Comparison of ENCODE assay signal across 24 cellular contexts in genomic region chr16:84459517-84459894, GRCh38.
"Had no signal": no experiment of that assay in that cellular context is flagged by ENCODE, and none has a peak within 500 bp of the region (broad histone marks: within the 10 kb centered on the region; RNA-seq: fewer than 3 reads in every experiment).

No MANE protein-coding gene starts in this region.

- H3K9ac ChIP-seq: parathyroid adenoma had no signal

- H3K27me3 Mint-ChIP-seq: naive thymus-derived CD8-positive, alpha-beta T cell; stimulated activated naive B cell treated with anti-CD40 and anti-IgM and Interleukin-4, amounts not matched to agents 10 μg/mL and 1 μg/mL and 100 μg/mL, for 72 hours had no signal

- H3K27me3 ChIP-seq: hepatocyte, stomach, tibial artery, uterus had no signal

- H3K4me3 ChIP-seq: hepatocyte, lower lobe of right lung, psoas muscle, skin epidermis, stomach, thoracic aorta, tibial artery, uterus had no signal

- H3K4me1 ChIP-seq: lower lobe of right lung, parathyroid adenoma, psoas muscle, tibial artery, uterus had no signal

- H2AFZ ChIP-seq: hepatocyte, parathyroid adenoma had no signal

- H3K4me1 Mint-ChIP-seq: stimulated activated naive B cell treated with anti-CD40 and anti-IgM and Interleukin-4, amounts not matched to agents 10 μg/mL and 1 μg/mL and 100 μg/mL, for 72 hours had no signal

- H3K27ac Mint-ChIP-seq: naive thymus-derived CD8-positive, alpha-beta T cell; nephron; stimulated activated naive B cell treated with anti-CD40 and anti-IgM and Interleukin-4, amounts not matched to agents 10 μg/mL and 1 μg/mL and 100 μg/mL, for 72 hours had no signal

- H3K79me2 ChIP-seq: hepatocyte, parathyroid adenoma had no signal

- ATAC-seq: left lobe of liver; naive thymus-derived CD8-positive, alpha-beta T cell; psoas muscle; stimulated activated naive B cell treated with anti-CD40 and anti-IgM and Interleukin-4, amounts not matched to agents 10 μg/mL and 1 μg/mL and 100 μg/mL, for 72 hours; stimulated activated naive CD8-positive, alpha-beta T cell treated with anti-CD3 and anti-CD28 coated beads, Interleukin-15, Interleukin-2, amounts not matched to agents 100 U/mL and 50 U/mL, for 24 hours had no signal

- H3K27ac ChIP-seq: hepatocyte, lower lobe of right lung, parathyroid adenoma, psoas muscle, skin epidermis, stomach, thoracic aorta, tibial artery, uterus had no signal

- H3K9me3 Mint-ChIP-seq: neural crest cell; stimulated activated naive B cell treated with anti-CD40 and anti-IgM and Interleukin-4, amounts not matched to agents 10 μg/mL and 1 μg/mL and 100 μg/mL, for 72 hours had no signal

- H3K4me3 Mint-ChIP-seq: naive thymus-derived CD8-positive, alpha-beta T cell; nephron; neural crest cell; stimulated activated naive B cell treated with anti-CD40 and anti-IgM and Interleukin-4, amounts not matched to agents 10 μg/mL and 1 μg/mL and 100 μg/mL, for 72 hours had no signal

- DNase-seq: kidney glomerular epithelial cell; left cardiac atrium; mammary epithelial cell; mesenchymal stem cell; nucleus accumbens; psoas muscle; stimulated activated CD4-positive, alpha-beta T cell treated with anti-CD3 and anti-CD28 coated beads, Interleukin-12 subunit alpha, Interleukin-12 subunit beta, amount 100 ng/mL, for 4 hours; stimulated activated CD4-positive, alpha-beta T cell treated with anti-CD3 and anti-CD28 coated beads, Interleukin-15, amount 100 ng/mL, for 24 hours; stimulated activated CD4-positive, alpha-beta T cell treated with anti-CD3 and anti-CD28 coated beads, Interleukin-2, amount 100 ng/mL, for 24 hours; stimulated activated CD4-positive, alpha-beta T cell treated with anti-CD3 and anti-CD28 coated beads, Interleukin-4, amount 100 ng/mL, for 1 hour; stimulated activated naive B cell treated with anti-CD40 and anti-IgM and Interleukin-4, amounts not matched to agents 10 μg/mL and 1 μg/mL and 100 μg/mL, for 72 hours; stimulated activated naive CD8-positive, alpha-beta T cell treated with anti-CD3 and anti-CD28 coated beads, Interleukin-15, Interleukin-2, amounts not matched to agents 100 U/mL and 50 U/mL, for 24 hours; stomach had no signal

- H3K9me3 ChIP-seq: lower lobe of right lung, psoas muscle, stomach, thoracic aorta, tibial artery, uterus had no signal

- H3K36me3 ChIP-seq: uterus had no signal

- H3K4me2 ChIP-seq: hepatocyte had no signal
